ENCODE assay signal across 21 cellular contexts in genomic region chr10:71082930-71083329, GRCh38.
"Had no signal": no experiment of that assay in that cellular context is flagged by ENCODE, and none has a peak within 500 bp of the region (broad histone marks: within the 10 kb centered on the region; RNA-seq: fewer than 3 reads in every experiment).

No MANE protein-coding gene starts in this region.

- ATAC-seq: activated CD4-positive, CD25-positive, alpha-beta regulatory T cell treated with anti-CD3 and anti-CD28 coated beads, Interleukin-2, amount 50 U/mL, for 24 hours; foreskin keratinocyte; left lung; mucosa of descending colon had no signal

- DNase-seq: activated CD4-positive, alpha-beta T cell treated with anti-CD3 and anti-CD28 coated beads, Interleukin-2, amount 10 ng/mL, durations not matched to agents 7 days and 5 days; activated naive CD8-positive, alpha-beta T cell treated with anti-CD3 and anti-CD28 coated beads for 36 hours; amygdala; foreskin keratinocyte; glutamatergic neuron; hippocampal formation; mesenchymal stem cell; mucosa of descending colon; naive B cell; ovary; stimulated activated CD4-positive, alpha-beta T cell treated with anti-CD3 and anti-CD28 coated beads, Interleukin-12 subunit alpha, Interleukin-12 subunit beta, amount 100 ng/mL, for 4 hours; stimulated activated CD4-positive, alpha-beta T cell treated with anti-CD3 and anti-CD28 coated beads, Interleukin-1b, Interleukin-23, amount 100 ng/mL, for 48 hours; stimulated activated naive CD4-positive, alpha-beta T cell; T-helper 1 cell; T1000; uterus had no signal

- H3K9me3 ChIP-seq: left lung, mucosa of descending colon, ovary, tibial artery, uterus had no signal

- H3K4me3 Mint-ChIP-seq: activated CD4-positive, alpha-beta T cell treated with anti-CD3 and anti-CD28 coated beads, Interleukin-2, amount 10 ng/mL, durations not matched to agents 7 days and 5 days; activated naive CD8-positive, alpha-beta T cell treated with anti-CD3 and anti-CD28 coated beads for 36 hours; naive B cell; neural progenitor cell had no signal

- H3K36me3 ChIP-seq: cardiac muscle cell, left lung, neural progenitor cell, ovary, tibial artery, uterus had no signal

- H3K9me3 Mint-ChIP-seq: activated CD4-positive, alpha-beta T cell treated with anti-CD3 and anti-CD28 coated beads, Interleukin-2, amount 10 ng/mL, durations not matched to agents 7 days and 5 days; activated naive CD8-positive, alpha-beta T cell treated with anti-CD3 and anti-CD28 coated beads for 36 hours; neural progenitor cell had no signal

- H3K36me3 Mint-ChIP-seq: activated naive CD8-positive, alpha-beta T cell treated with anti-CD3 and anti-CD28 coated beads for 36 hours; naive B cell; neural progenitor cell had no signal

- H3K27me3 ChIP-seq: cardiac muscle cell, foreskin keratinocyte, neural progenitor cell, ovary, tibial artery, uterus had no signal

- H3K4me1 Mint-ChIP-seq: activated CD4-positive, alpha-beta T cell treated with anti-CD3 and anti-CD28 coated beads, Interleukin-2, amount 10 ng/mL, durations not matched to agents 7 days and 5 days; activated naive CD8-positive, alpha-beta T cell treated with anti-CD3 and anti-CD28 coated beads for 36 hours; naive B cell had no signal

- H3K4me1 ChIP-seq: foreskin keratinocyte, left lung, uterus had no signal

- H3K27me3 Mint-ChIP-seq: activated CD4-positive, alpha-beta T cell treated with anti-CD3 and anti-CD28 coated beads, Interleukin-2, amount 10 ng/mL, durations not matched to agents 7 days and 5 days; activated naive CD8-positive, alpha-beta T cell treated with anti-CD3 and anti-CD28 coated beads for 36 hours had no signal

- H3K27ac Mint-ChIP-seq: activated CD4-positive, alpha-beta T cell treated with anti-CD3 and anti-CD28 coated beads, Interleukin-2, amount 10 ng/mL, durations not matched to agents 7 days and 5 days; activated naive CD8-positive, alpha-beta T cell treated with anti-CD3 and anti-CD28 coated beads for 36 hours; naive B cell had no signal

- H3K27ac ChIP-seq: cardiac muscle cell, foreskin keratinocyte, left lung, neural progenitor cell, ovary, tibial artery, uterus had no signal

- H3K4me3 ChIP-seq: cardiac muscle cell, left lung, mucosa of descending colon, neural progenitor cell, ovary, tibial artery, uterus had no signal
